In genomic region chr16:20946015-20946629, GRCh38 we compare ENCODE assay signal across 1 cellular context.
TF ChIP-seq lines count a peak whose summit lies in the region.

No MANE protein-coding gene starts in this region.

TF ChIP-seq in K562, 482 proteins besides CTCF, POLR2A, EP300 and RAD21 (continued from another document and continues in another):
- TF ChIP-seq TSHZ1 (CRISPR knock-in tag; IDR thresholded peaks at IDR 0.05) (no peak), ZNF589 (CRISPR knock-in tag; IDR thresholded peaks at IDR 0.05; ENCODE audit: low read depth) (peak; percentile 49; the same call in 1 of the 2 replicates), L3MBTL2 (IDR thresholded peaks at IDR 0.05) (peak; percentile 71), DACH1 (IDR thresholded peaks at IDR 0.05; ENCODE audit: partially characterized antibody) (no peak), CUX1 (CRISPR knock-in tag; IDR thresholded peaks at IDR 0.05) (peak; percentile 16; the same call in 1 of the 2 replicates), ZNF121 (CRISPR knock-in tag; conservative IDR thresholded peaks at IDR 0.05) (no peak), TCF3 (CRISPR knock-in tag; IDR thresholded peaks at IDR 0.05) (peak; percentile 67), TCF7 (IDR thresholded peaks at IDR 0.05; ENCODE audit: borderline replicate concordance) (0 out of 2 replicates have a peak, but pooled peaks have one; percentile 54), CHD2 (IDR thresholded peaks at IDR 0.05; ENCODE audit: low read depth, low read length) (no peak), ZNF134 (CRISPR knock-in tag; conservative IDR thresholded peaks at IDR 0.05) (no peak), LCOR (CRISPR knock-in tag; IDR thresholded peaks at IDR 0.05) (no peak), VEZF1 (CRISPR knock-in tag; IDR thresholded peaks at IDR 0.05) (no peak), PPARD (CRISPR knock-in tag; IDR thresholded peaks at IDR 0.05) (no peak), ZNF75A (CRISPR knock-in tag; IDR thresholded peaks at IDR 0.05) (no peak), CTCFL (IDR thresholded peaks at IDR 0.05; ENCODE audit: borderline replicate concordance, insufficient read depth, low read depth, low read length, poor library complexity, severe bottlenecking) (no peak), CBFB (CRISPR knock-in tag; IDR thresholded peaks at IDR 0.05) (no peak), GABPB2 (CRISPR knock-in tag; conservative IDR thresholded peaks at IDR 0.05) (no peak), NFIX (CRISPR knock-in tag; IDR thresholded peaks at IDR 0.05; ENCODE audit: low read depth) (no peak), GTF2E2 (tag; IDR thresholded peaks at IDR 0.05) (no peak), ATF6 (CRISPR knock-in tag; IDR thresholded peaks at IDR 0.05) (no peak), PURB (CRISPR knock-in tag; IDR thresholded peaks at IDR 0.05; ENCODE audit: low read depth) (no peak), E2F6 (IDR thresholded peaks at IDR 0.05; ENCODE audit: borderline replicate concordance in 1 of 2, extremely low read depth in 1 of 2, insufficient read depth in 1 of 2, insufficient read length in 1 of 2, low read depth in 1 of 2, low read length in 1 of 2, poor library complexity in 1 of 2, severe bottlenecking in 1 of 2) (no peak), BHLHE40 (IDR thresholded peaks at IDR 0.05; ENCODE audit: low read length) (no peak), LEF1 (IDR thresholded peaks at IDR 0.05) (peak; percentile 10; the same call in 1 of the 2 replicates), FOXM1 (IDR thresholded peaks at IDR 0.05; ENCODE audit: low read depth) (peak; percentile 46; the same call in 1 of the 2 replicates), FOXM1 (CRISPR knock-in tag; IDR thresholded peaks at IDR 0.05; ENCODE audit: low read depth) (no peak), ZNF830 (CRISPR knock-in tag; IDR thresholded peaks at IDR 0.05) (no peak), E4F1 (CRISPR knock-in tag; IDR thresholded peaks at IDR 0.05; ENCODE audit: borderline replicate concordance) (no peak), PTBP1 (IDR thresholded peaks at IDR 0.05; ENCODE audit: low read depth, low read length) (no peak), MAFF (IDR thresholded peaks at IDR 0.05; ENCODE audit: low read length) (no peak), CREM (IDR thresholded peaks at IDR 0.05; ENCODE audit: low read depth) (0 out of 2 replicates have a peak, but pooled peaks have one; percentile 15), ARHGAP35 (IDR thresholded peaks at IDR 0.05; ENCODE audit: partially characterized antibody) (no peak), ZZZ3 (IDR thresholded peaks at IDR 0.05) (no peak), CBFA2T2 (conservative IDR thresholded peaks at IDR 0.05) (peak; percentile 71), NUFIP1 (IDR thresholded peaks at IDR 0.05; ENCODE audit: partially characterized antibody) (no peak), STAT6 (CRISPR knock-in tag; IDR thresholded peaks at IDR 0.05) (no peak), HBP1 (CRISPR knock-in tag; IDR thresholded peaks at IDR 0.05) (no peak), RBM22 (IDR thresholded peaks at IDR 0.05; ENCODE audit: low read depth, low read length, poor library complexity, severe bottlenecking) (no peak), MED1 (CRISPR knock-in tag; IDR thresholded peaks at IDR 0.05; ENCODE audit: borderline replicate concordance) (no peak), ZNF232 (CRISPR knock-in tag; IDR thresholded peaks at IDR 0.05) (no peak), NFRKB (IDR thresholded peaks at IDR 0.05; ENCODE audit: low read depth) (no peak)
